ENCODE assay signal across 27 cellular contexts in genomic region chr9:107999011-107999410, GRCh38.
DNase-seq lines count a peak whose midpoint lies in the region; TF ChIP-seq lines count a peak whose summit lies in the region.
"Had no signal": no experiment of that assay in that cellular context is flagged by ENCODE, and none has a peak within 500 bp of the region (broad histone marks: within the 10 kb centered on the region; RNA-seq: fewer than 3 reads in every experiment).

No MANE protein-coding gene starts in this region.

- no peak overlapping the region for H3K9ac ChIP-seq in mammary epithelial cell (ENCODE audit: insufficient read depth, low read length)

- intact Hi-C loops in mammary epithelial cell (cut with micrococcal nuclease), result loop anchor here (5.0 kb wide), 1 partner anchor 512 kb away; the partner anchor contains the start of gene KLF4

- H3K27ac ChIP-seq in mammary epithelial cell (ENCODE audit: insufficient read depth, low read depth, low read length), result no peak overlapping the region
- H3K27ac ChIP-seq: 22Rv1, heart right ventricle, pancreas, upper lobe of left lung had no signal

- H3K9me3 ChIP-seq in mammary epithelial cell (replicated peaks; ENCODE audit: insufficient read depth, low read length) (no peaks in the 10 kb centered on the region), HAP-1 (no peaks in the 10 kb centered on the region)
- H3K9me3 ChIP-seq: heart right ventricle, pancreas, upper lobe of left lung had no signal

- peaks cover 15% of the 10 kb centered on the region for H3K4me1 ChIP-seq in mammary epithelial cell (ENCODE audit: insufficient read depth, low read length)
- H3K4me1 ChIP-seq in HAP-1, result no peaks in the 10 kb centered on the region
- H3K4me1 ChIP-seq: pancreas, upper lobe of left lung had no signal

- H3K4me3 ChIP-seq in mammary epithelial cell (replicated peaks in 1 of 3; ENCODE audit: insufficient read depth in 1 of 3, low read depth in 2 of 3, low read length in 3 of 3), result no peak overlapping the region
- H3K4me3 ChIP-seq in HAP-1, result no peak overlapping the region
- H3K4me3 ChIP-seq: heart right ventricle, pancreas, upper lobe of left lung had no signal

- WGBS in mammary epithelial cell (ENCODE audit: low coverage, missing lambda C conversion rate), result 3% methylated on average over 4 of the region's 5 CpGs

- no TSS peak for BruUV-seq in mammary epithelial cell (replicated peaks; lab: Mats Ljungman, UMichigan)

- H3K36me3 ChIP-seq in mammary epithelial cell (ENCODE audit: insufficient read depth, low read length) (no peaks in the 10 kb centered on the region), HAP-1 (replicated peaks) (no peaks in the 10 kb centered on the region)
- H3K36me3 ChIP-seq: heart right ventricle, pancreas, upper lobe of left lung had no signal

- dilution Hi-C loops in mammary epithelial cell (cut with HindIII; ENCODE audit: low sequenced_read_pairs), result no loop called here

- no peaks in the 10 kb centered on the region for H3K27me3 ChIP-seq in mammary epithelial cell (ENCODE audit: insufficient read depth, low read length)
- H3K27me3 ChIP-seq in HAP-1 (ENCODE audit: low read depth), result no peaks in the 10 kb centered on the region
- H3K27me3 ChIP-seq: pancreas, upper lobe of left lung had no signal

- CTCF ChIA-PET in mammary epithelial cell (lab: Charles Lee; ENCODE audit: low non-redundant PET), result interaction anchor here (0.7 kb wide), 2 partner anchors 19 to 42 kb away, joined by 4 to 8 read pairs; no protein-coding TSS in a partner anchor

- no peak for TF ChIP-seq CTCF in mammary epithelial cell (conservative IDR thresholded peaks at IDR 0.05 in 1 of 2, IDR thresholded peaks at IDR 0.05 in 1 of 2; ENCODE audit: extremely low read depth in 1 of 2, insufficient read depth in 1 of 2, low read depth in 1 of 2, low read length in 2 of 2)

- in situ Hi-C loops in mammary epithelial cell (cut with MboI; ENCODE audit: low sequenced_read_pairs in 2 of 2) (no loop called here), HAP-1 (cut with MboI; ENCODE audit: low sequenced_read_pairs) (no loop called here), G401 (cut with HindIII; ENCODE audit: low sequenced_read_pairs) (no loop called here)

- peak in 2 of 3 experiments; percentile 28 to 32 for DNase-seq in NCI-H1417 (lab: John Stamatoyannopoulos, UW)
- no peak for DNase-seq in NCI-H1417 treated with DMSO at 0.1 percent for 48 hours (lab: John Stamatoyannopoulos, UW)
- peak; percentile 63 for DNase-seq in NCI-H146 treated with DMSO at 0.1 percent for 48 hours (lab: John Stamatoyannopoulos, UW; ENCODE audit: unreplicated experiment)
- DNase-seq in mammary epithelial cell, result no peak
- peak; percentile 38 for DNase-seq in left kidney (ENCODE audit: low read depth, low spot score)
- no peak for DNase-seq in HAP-1 (ENCODE audit: low spot score in 2 of 2)
- no peak for DNase-seq in Ammon's horn (ENCODE audit: low spot score)
- no peak for DNase-seq in G401 (ENCODE audit: low spot score)
- DNase-seq: activated CD4-positive, alpha-beta memory T cell treated with anti-CD3 and anti-CD28 coated beads for 36 hours; activated CD4-positive, alpha-beta T cell treated with anti-CD3 and anti-CD28 coated beads for 1 hour; activated T-cell treated with anti-CD3 and anti-CD28 coated beads, Interleukin-2, amount 50 U/mL, for 72 hours; Calu3; cerebellar nuclear complex; DMS79 treated with DMSO at 0.1 percent for 48 hours; foreskin melanocyte; heart right ventricle; immature natural killer cell; KBM-7; left colon; MM.1S; NCI-H1436; pancreas; retina; stimulated activated naive B cell treated with anti-CD40 and anti-IgM and Interleukin-4, amounts not matched to agents 10 μg/mL and 1 μg/mL and 100 μg/mL, for 72 hours; substantia nigra; upper lobe of left lung had no signal

- H3K4me2 ChIP-seq in mammary epithelial cell (ENCODE audit: insufficient read depth, low read depth, low read length), result peak overlapping the region; percentile 0

- peak overlapping the region; percentile 65 for H2AFZ ChIP-seq in mammary epithelial cell (ENCODE audit: low read depth, low read length)

- no peaks in the 10 kb centered on the region for H3K79me2 ChIP-seq in mammary epithelial cell (ENCODE audit: insufficient read depth, low read length)

- H4K20me1 ChIP-seq in mammary epithelial cell (ENCODE audit: insufficient read depth, low read length), result no peaks in the 10 kb centered on the region

Comparison
In these comparisons a context has a peak if more than half of its experiments do, and no peak if none do; other contexts are left out.
1. DNase-seq: peak in NCI-H1417 (2 of 3), NCI-H146 treated with DMSO at 0.1 percent for 48 hours (single experiment) and left kidney (single experiment); none in NCI-H1417 treated with DMSO at 0.1 percent for 48 hours (single experiment), mammary epithelial cell (single experiment), HAP-1 (0 of 2), Ammon's horn (single experiment) and G401 (single experiment).